In genomic region chr10:90418869-90419652, GRCh38 we compare ENCODE assay signal across 13 cellular contexts.
DNase-seq lines count a peak whose midpoint lies in the region; ATAC-seq and TF ChIP-seq lines count a peak whose summit lies in the region.
"Had no signal": no experiment of that assay in that cellular context is flagged by ENCODE, and none has a peak within 500 bp of the region (broad histone marks: within the 10 kb centered on the region; RNA-seq: fewer than 3 reads in every experiment).

No MANE protein-coding gene starts in this region.

- TF ChIP-seq CTCF in RWPE1 (conservative IDR thresholded peaks at IDR 0.05; ENCODE audit: low read depth) (no peak), fibroblast of mammary gland (conservative IDR thresholded peaks at IDR 0.05; ENCODE audit: control insufficient read depth, insufficient read depth, low read depth, low read length) (no peak), retinal pigment epithelial cell (conservative IDR thresholded peaks at IDR 0.05; ENCODE audit: low read depth, low read length) (no peak), right atrium auricular region (IDR thresholded peaks at IDR 0.05) (no peak)

- CTCF ChIA-PET in RWPE1 (lab: Yijun Ruan, JAX), result no interaction called here

- H3K4me3 ChIP-seq in fibroblast of mammary gland (ENCODE audit: control insufficient read depth, low read depth, low read length), result no peak overlapping the region
- H3K4me3 ChIP-seq in retinal pigment epithelial cell (ENCODE audit: low read length), result no peak overlapping the region
- H3K4me3 ChIP-seq in right atrium auricular region, result no peak overlapping the region
- H3K4me3 ChIP-seq: SJCRH30 had no signal

- no peaks in the 10 kb centered on the region for H3K27me3 ChIP-seq in right atrium auricular region
- H3K27me3 ChIP-seq: SJCRH30 had no signal

- H3K27ac ChIP-seq in RWPE1, result peak overlapping the region; percentile 63
- H3K27ac ChIP-seq in right atrium auricular region, result no peak overlapping the region
- H3K27ac ChIP-seq: SJCRH30 had no signal

- POLR2A ChIA-PET in RWPE1 (lab: Yijun Ruan, JAX; ENCODE audit: low non-redundant PET), result no interaction called here

- H3K36me3 ChIP-seq in right atrium auricular region, result no peaks in the 10 kb centered on the region
- H3K36me3 ChIP-seq: SJCRH30 had no signal

- DNase-seq in HCEC 1CT, result peak; percentile 96
- DNase-seq in RWPE1 (ENCODE audit: low spot score), result peak; percentile 50
- DNase-seq in fibroblast of mammary gland (ENCODE audit: low read depth), result peak; percentile 92
- peak; percentile 52 for DNase-seq in retinal pigment epithelial cell (ENCODE audit: low read depth)
- no peak for DNase-seq in AML-193 (lab: John Stamatoyannopoulos, UW)
- DNase-seq in right atrium auricular region (ENCODE audit: low spot score), result no peak
- no peak for DNase-seq in stimulated activated naive CD8-positive, alpha-beta T cell treated with anti-CD3 and anti-CD28 coated beads, Interleukin-15, Interleukin-2, amounts not matched to agents 100 U/mL and 50 U/mL, for 24 hours
- DNase-seq: activated CD4-positive, alpha-beta T cell treated with anti-CD3 and anti-CD28 coated beads for 36 hours; naive thymus-derived CD4-positive, alpha-beta T cell; NCI-H2171 treated with DMSO at 0.1 percent for 48 hours; SJCRH30; stimulated activated naive CD4-positive, alpha-beta T cell had no signal

- no peaks in the 10 kb centered on the region for H3K4me1 ChIP-seq in right atrium auricular region

- H3K9me3 ChIP-seq in right atrium auricular region, result no peaks in the 10 kb centered on the region
- H3K9me3 ChIP-seq: SJCRH30 had no signal

- ATAC-seq in GM18909 (IDR thresholded peaks at IDR 0.05; ENCODE audit: poor library complexity, unreplicated experiment), result no peak
- ATAC-seq in stimulated activated naive CD8-positive, alpha-beta T cell treated with anti-CD3 and anti-CD28 coated beads, Interleukin-15, Interleukin-2, amounts not matched to agents 100 U/mL and 50 U/mL, for 24 hours, result no peak
- ATAC-seq: activated CD4-positive, alpha-beta T cell treated with anti-CD3 and anti-CD28 coated beads for 36 hours; naive thymus-derived CD4-positive, alpha-beta T cell had no signal

Comparison
In these comparisons a context has a peak if more than half of its experiments do, and no peak if none do; other contexts are left out.
1. DNase-seq: peak in HCEC 1CT (single experiment), RWPE1 (single experiment), fibroblast of mammary gland (single experiment) and retinal pigment epithelial cell (single experiment); none in AML-193 (0 of 2), right atrium auricular region (single experiment) and stimulated activated naive CD8-positive, alpha-beta T cell treated with anti-CD3 and anti-CD28 coated beads, Interleukin-15, Interleukin-2, amounts not matched to agents 100 U/mL and 50 U/mL, for 24 hours (single experiment).